Comparison of ENCODE assay signal across 11 cellular contexts in genomic region chr1:192703283-192704206, GRCh38.
DNase-seq lines count a peak whose midpoint lies in the region; ATAC-seq, FAIRE-seq and TF ChIP-seq lines count a peak whose summit lies in the region.
"Had no signal": no experiment of that assay in that cellular context is flagged by ENCODE, and none has a peak within 500 bp of the region (broad histone marks: within the 10 kb centered on the region; RNA-seq: fewer than 3 reads in every experiment).

No MANE protein-coding gene starts in this region.

- no peak for DNase-seq in activated CD4-positive, alpha-beta memory T cell treated with anti-CD3 and anti-CD28 coated beads, Interleukin-2, amount 10 ng/mL, durations not matched to agents 7 days and 5 days
- DNase-seq in activated CD4-positive, alpha-beta memory T cell treated with anti-CD3 and anti-CD28 coated beads for 36 hours: no peak
- DNase-seq in effector memory CD8-positive, alpha-beta T cell: no peak
- no peak for DNase-seq in H54 (ENCODE audit: insufficient read length, low spot score)
- DNase-seq in NCI-H1048 (lab: John Stamatoyannopoulos, UW): no peak
- DNase-seq in NCI-H1694 (lab: John Stamatoyannopoulos, UW): no peak
- DNase-seq: NK-92 treated with Interleukin-12 subunit alpha and Interleukin-12 subunit beta, amount 100 ng/mL, for 24 hours had no signal

- H3K9me3 Mint-ChIP-seq in activated CD4-positive, alpha-beta memory T cell treated with anti-CD3 and anti-CD28 coated beads, Interleukin-2, amount 10 ng/mL, durations not matched to agents 7 days and 5 days: no peaks in the 10 kb centered on the region
- no peaks in the 10 kb centered on the region for H3K9me3 Mint-ChIP-seq in activated CD4-positive, alpha-beta memory T cell treated with anti-CD3 and anti-CD28 coated beads for 36 hours
- H3K9me3 Mint-ChIP-seq in effector memory CD8-positive, alpha-beta T cell: no peaks in the 10 kb centered on the region
- H3K9me3 Mint-ChIP-seq: brain had no signal

- H3K36me3 Mint-ChIP-seq in activated CD4-positive, alpha-beta memory T cell treated with anti-CD3 and anti-CD28 coated beads, Interleukin-2, amount 10 ng/mL, durations not matched to agents 7 days and 5 days (ENCODE audit: low read depth): no peaks in the 10 kb centered on the region
- H3K36me3 Mint-ChIP-seq in activated CD4-positive, alpha-beta memory T cell treated with anti-CD3 and anti-CD28 coated beads for 36 hours: no peaks in the 10 kb centered on the region
- no peaks in the 10 kb centered on the region for H3K36me3 Mint-ChIP-seq in effector memory CD8-positive, alpha-beta T cell (ENCODE audit: insufficient read depth)
- H3K36me3 Mint-ChIP-seq: brain had no signal

- peaks cover 2% of the 10 kb centered on the region for H3K27me3 Mint-ChIP-seq in activated CD4-positive, alpha-beta memory T cell treated with anti-CD3 and anti-CD28 coated beads, Interleukin-2, amount 10 ng/mL, durations not matched to agents 7 days and 5 days
- no peaks in the 10 kb centered on the region for H3K27me3 Mint-ChIP-seq in activated CD4-positive, alpha-beta memory T cell treated with anti-CD3 and anti-CD28 coated beads for 36 hours
- H3K27me3 Mint-ChIP-seq in effector memory CD8-positive, alpha-beta T cell: no peaks in the 10 kb centered on the region
- H3K27me3 Mint-ChIP-seq: brain had no signal

- POLR2A ChIA-PET in activated CD4-positive, alpha-beta memory T cell treated with anti-CD3 and anti-CD28 coated beads, Interleukin-2, amount 10 ng/mL, durations not matched to agents 7 days and 5 days (lab: Charles Lee): no interaction called here
- POLR2A ChIA-PET in activated CD4-positive, alpha-beta memory T cell treated with anti-CD3 and anti-CD28 coated beads for 36 hours (lab: Charles Lee): no interaction called here

- H3K4me3 Mint-ChIP-seq in activated CD4-positive, alpha-beta memory T cell treated with anti-CD3 and anti-CD28 coated beads, Interleukin-2, amount 10 ng/mL, durations not matched to agents 7 days and 5 days: peak overlapping the region; percentile 10
- no peak overlapping the region for H3K4me3 Mint-ChIP-seq in activated CD4-positive, alpha-beta memory T cell treated with anti-CD3 and anti-CD28 coated beads for 36 hours
- peak overlapping the region; percentile 28 to 49 for H3K4me3 Mint-ChIP-seq in effector memory CD8-positive, alpha-beta T cell
- H3K4me3 Mint-ChIP-seq: brain had no signal

- intact Hi-C loops in activated CD4-positive, alpha-beta memory T cell treated with anti-CD3 and anti-CD28 coated beads for 36 hours (cut with micrococcal nuclease): loop anchor here (1.0 to 5.0 kb wide), 4 partner anchors 49 to 187 kb away; partner anchors contain the start of gene RGS2

- peak; percentile 72 for ATAC-seq in GM21576 (IDR thresholded peaks at IDR 0.05; ENCODE audit: unreplicated experiment)
- peak; percentile 86 for ATAC-seq in HG03159 (IDR thresholded peaks at IDR 0.05; ENCODE audit: unreplicated experiment)
- ATAC-seq in effector memory CD8-positive, alpha-beta T cell (replicated peaks): peak; percentile 21

- H3K4me1 Mint-ChIP-seq in activated CD4-positive, alpha-beta memory T cell treated with anti-CD3 and anti-CD28 coated beads, Interleukin-2, amount 10 ng/mL, durations not matched to agents 7 days and 5 days: peaks cover 21% of the 10 kb centered on the region
- peaks cover 23% of the 10 kb centered on the region for H3K4me1 Mint-ChIP-seq in activated CD4-positive, alpha-beta memory T cell treated with anti-CD3 and anti-CD28 coated beads for 36 hours (ENCODE audit: low read depth)
- peaks cover 3 to 7% of the 10 kb centered on the region in 2 donors for H3K4me1 Mint-ChIP-seq in effector memory CD8-positive, alpha-beta T cell (ENCODE audit: low read depth in 2 of 2)

- FAIRE-seq in H54 (lab: Jason Lieb, UNC): no peak
- FAIRE-seq: A204.1 had no signal

- CTCF ChIA-PET in activated CD4-positive, alpha-beta memory T cell treated with anti-CD3 and anti-CD28 coated beads, Interleukin-2, amount 10 ng/mL, durations not matched to agents 7 days and 5 days (lab: Charles Lee): no interaction called here
- CTCF ChIA-PET in activated CD4-positive, alpha-beta memory T cell treated with anti-CD3 and anti-CD28 coated beads for 36 hours (lab: Charles Lee): no interaction called here

- H3K27ac Mint-ChIP-seq in activated CD4-positive, alpha-beta memory T cell treated with anti-CD3 and anti-CD28 coated beads, Interleukin-2, amount 10 ng/mL, durations not matched to agents 7 days and 5 days: peak overlapping the region; percentile 7
- no peak overlapping the region for H3K27ac Mint-ChIP-seq in activated CD4-positive, alpha-beta memory T cell treated with anti-CD3 and anti-CD28 coated beads for 36 hours
- H3K27ac Mint-ChIP-seq in effector memory CD8-positive, alpha-beta T cell: peak overlapping the region in 1 of 2 donors; percentile 20
- H3K27ac Mint-ChIP-seq: brain had no signal

- no peak for TF ChIP-seq POLR2A in H54 (IDR thresholded peaks at IDR 0.05; ENCODE audit: low read depth, low read length)

Comparison
In these comparisons a context has a peak if more than half of its experiments do, and no peak if none do; other contexts are left out.
1. ATAC-seq: peak in every context shown above with its lines; median percentile 86 in HG03159; 72 in GM21576; 21 in effector memory CD8-positive, alpha-beta T cell.